ENCODE assay signal across 1 cellular context in the genomic region with DNA sequence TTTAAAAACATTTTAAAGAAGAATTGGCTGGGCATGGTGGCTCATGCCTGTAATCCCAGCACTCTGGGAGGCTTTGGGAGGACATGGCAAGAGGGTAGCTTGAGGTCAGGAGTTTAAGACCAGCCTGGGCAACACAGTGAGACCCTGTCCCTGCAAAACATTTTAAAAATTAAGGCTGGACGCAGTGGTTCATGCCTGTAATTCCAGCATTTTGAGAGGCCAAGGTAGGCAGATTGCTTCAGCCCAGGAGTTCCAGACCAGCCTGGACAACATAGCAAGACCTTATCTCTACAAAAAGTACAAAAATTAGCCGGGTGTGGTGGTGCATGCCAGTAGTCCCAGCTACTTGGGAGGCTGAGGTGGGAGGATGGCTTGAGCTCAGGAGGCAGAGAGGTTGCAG. TPM values are rescaled to one million over a fixed set of nuclear protein-coding genes. Genes with fewer than 3 reads are reported as not detected.
"Had no signal": no experiment of that assay in that cellular context is flagged by ENCODE, and none has a peak within 500 bp of the region (broad histone marks: within the 10 kb centered on the region; RNA-seq: fewer than 3 reads in every experiment).

No MANE protein-coding gene starts in this region.

RNA-seq across cellular contexts. Expression of gene TJP1, which starts 45.3 kb away (rescaled TPM):
- polyA plus RNA-seq: immature natural killer cell had no signal
